Comparison of ENCODE assay signal across 1 cellular context in genomic region chr2:239295377-239296019, GRCh38.
TF ChIP-seq lines count a peak whose summit lies in the region.

No MANE protein-coding gene starts in this region.

TF ChIP-seq in SK-N-SH, 30 proteins besides CTCF, POLR2A, EP300 and RAD21 (continued from another document):
- TF ChIP-seq IRF3 (IDR thresholded peaks at IDR 0.05; ENCODE audit: low read depth, low read length) (no peak), SIN3A (IDR thresholded peaks at IDR 0.05; ENCODE audit: borderline replicate concordance, low read depth, low read length) (no peak), USF2 (IDR thresholded peaks at IDR 0.05; ENCODE audit: borderline replicate concordance, low read depth, low read length) (no peak), MAX (IDR thresholded peaks at IDR 0.05; ENCODE audit: low read depth) (no peak), JUND (IDR thresholded peaks at IDR 0.05) (no peak), EZH2phosphoT487 (IDR thresholded peaks at IDR 0.05; ENCODE audit: borderline replicate concordance, low read depth) (no peak)
